In genomic region chr13:44752184-44752583, GRCh38 we compare ENCODE assay signal across 24 cellular contexts.
"Had no signal": no experiment of that assay in that cellular context is flagged by ENCODE, and none has a peak within 500 bp of the region (broad histone marks: within the 10 kb centered on the region; RNA-seq: fewer than 3 reads in every experiment).

No MANE protein-coding gene starts in this region.

- H3K4me3 Mint-ChIP-seq: activated CD4-positive, alpha-beta memory T cell treated with anti-CD3 and anti-CD28 coated beads, Interleukin-2, amount 10 ng/mL, durations not matched to agents 7 days and 5 days; activated CD4-positive, alpha-beta T cell treated with anti-CD3 and anti-CD28 coated beads, Interleukin-2, amount 10 ng/mL, durations not matched to agents 24 days and 14 days; activated naive CD4-positive, alpha-beta T cell treated with anti-CD3 and anti-CD28 coated beads, Interleukin-2, amount 50 U/mL, for 24 hours; activated T-helper 1 cell treated with anti-CD3 and anti-CD28 coated beads, Interleukin-12 subunit alpha, Interleukin-12 subunit beta, Interleukin-2, Interleukin-4 antibody, amounts not matched to agents 30 ng/mL and 10 ng/mL and 1 ng/mL, durations not matched to agents 14 hours and 24 hours and 36 hours; endodermal cell; naive B cell; neural crest cell; stimulated activated memory B cell treated with anti-CD40 and anti-IgM and Interleukin-4, amounts not matched to agents 10 μg/mL and 1 μg/mL and 100 μg/mL, for 72 hours had no signal

- DNase-seq: activated CD4-positive, alpha-beta memory T cell treated with anti-CD3 and anti-CD28 coated beads, Interleukin-2, amount 10 ng/mL, durations not matched to agents 7 days and 5 days; activated CD4-positive, alpha-beta T cell treated with anti-CD3 and anti-CD28 coated beads, Interleukin-2, amount 10 ng/mL, durations not matched to agents 24 days and 14 days; activated gamma-delta T cell treated with Interleukin-2 at 50 U/mL for 16 hours; aorta; brain microvascular endothelial cell; caudate nucleus; endodermal cell; esophagus squamous epithelium; heart right ventricle; left lung; midbrain; naive B cell; occipital lobe; stimulated activated CD4-positive, alpha-beta T cell treated with anti-CD3 and anti-CD28 coated beads, Interleukin-15, amount 100 ng/mL, for 24 hours; trophoblast cell had no signal

- H3K27me3 ChIP-seq: brain microvascular endothelial cell, esophagus squamous epithelium, heart right ventricle, left lung, vagina had no signal

- H3K4me1 ChIP-seq: left lung, vagina had no signal

- H3K27me3 Mint-ChIP-seq: activated naive CD4-positive, alpha-beta T cell treated with anti-CD3 and anti-CD28 coated beads, Interleukin-2, amount 50 U/mL, for 24 hours; stimulated activated memory B cell treated with anti-CD40 and anti-IgM and Interleukin-4, amounts not matched to agents 10 μg/mL and 1 μg/mL and 100 μg/mL, for 72 hours had no signal

- H3K36me3 Mint-ChIP-seq: activated naive CD4-positive, alpha-beta T cell treated with anti-CD3 and anti-CD28 coated beads, Interleukin-2, amount 50 U/mL, for 24 hours; naive B cell; stimulated activated memory B cell treated with anti-CD40 and anti-IgM and Interleukin-4, amounts not matched to agents 10 μg/mL and 1 μg/mL and 100 μg/mL, for 72 hours had no signal

- H3K9me3 Mint-ChIP-seq: activated CD4-positive, alpha-beta memory T cell treated with anti-CD3 and anti-CD28 coated beads, Interleukin-2, amount 10 ng/mL, durations not matched to agents 7 days and 5 days; activated naive CD4-positive, alpha-beta T cell treated with anti-CD3 and anti-CD28 coated beads, Interleukin-2, amount 50 U/mL, for 24 hours; activated T-helper 1 cell treated with anti-CD3 and anti-CD28 coated beads, Interleukin-12 subunit alpha, Interleukin-12 subunit beta, Interleukin-2, Interleukin-4 antibody, amounts not matched to agents 30 ng/mL and 10 ng/mL and 1 ng/mL, durations not matched to agents 14 hours and 24 hours and 36 hours; endodermal cell; naive B cell; neural crest cell; stimulated activated memory B cell treated with anti-CD40 and anti-IgM and Interleukin-4, amounts not matched to agents 10 μg/mL and 1 μg/mL and 100 μg/mL, for 72 hours had no signal

- H3K27ac ChIP-seq: brain microvascular endothelial cell, heart right ventricle, left lung, vagina, VCaP had no signal

- H3K36me3 ChIP-seq: brain microvascular endothelial cell, esophagus squamous epithelium, heart right ventricle, left lung, vagina had no signal

- H3K9me3 ChIP-seq: esophagus squamous epithelium, heart right ventricle, left lung, vagina had no signal

- H3K4me1 Mint-ChIP-seq: activated CD4-positive, alpha-beta memory T cell treated with anti-CD3 and anti-CD28 coated beads, Interleukin-2, amount 10 ng/mL, durations not matched to agents 7 days and 5 days; naive B cell; stimulated activated memory B cell treated with anti-CD40 and anti-IgM and Interleukin-4, amounts not matched to agents 10 μg/mL and 1 μg/mL and 100 μg/mL, for 72 hours had no signal

- ATAC-seq: activated CD4-positive, CD25-positive, alpha-beta regulatory T cell treated with anti-CD3 and anti-CD28 coated beads, Interleukin-2, amount 50 U/mL, for 24 hours; heart right ventricle; left lung; SK-N-SH treated with all-trans-retinoic acid at 6 μM for 48 hours; stimulated activated memory B cell treated with anti-CD40 and anti-IgM and Interleukin-4, amounts not matched to agents 10 μg/mL and 1 μg/mL and 100 μg/mL, for 72 hours had no signal

- H3K27ac Mint-ChIP-seq: activated CD4-positive, alpha-beta memory T cell treated with anti-CD3 and anti-CD28 coated beads, Interleukin-2, amount 10 ng/mL, durations not matched to agents 7 days and 5 days; activated CD4-positive, alpha-beta T cell treated with anti-CD3 and anti-CD28 coated beads, Interleukin-2, amount 10 ng/mL, durations not matched to agents 24 days and 14 days; activated naive CD4-positive, alpha-beta T cell treated with anti-CD3 and anti-CD28 coated beads, Interleukin-2, amount 50 U/mL, for 24 hours; activated T-helper 1 cell treated with anti-CD3 and anti-CD28 coated beads, Interleukin-12 subunit alpha, Interleukin-12 subunit beta, Interleukin-2, Interleukin-4 antibody, amounts not matched to agents 30 ng/mL and 10 ng/mL and 1 ng/mL, durations not matched to agents 14 hours and 24 hours and 36 hours; endodermal cell; naive B cell; stimulated activated memory B cell treated with anti-CD40 and anti-IgM and Interleukin-4, amounts not matched to agents 10 μg/mL and 1 μg/mL and 100 μg/mL, for 72 hours had no signal

- H3K4me3 ChIP-seq: esophagus squamous epithelium, heart right ventricle, left lung, lung, vagina had no signal
